ENCODE assay signal across 30 cellular contexts in genomic region chr12:60832300-60832699, GRCh38.
"Had no signal": no experiment of that assay in that cellular context is flagged by ENCODE, and none has a peak within 500 bp of the region (broad histone marks: within the 10 kb centered on the region; RNA-seq: fewer than 3 reads in every experiment).

No MANE protein-coding gene starts in this region.

- H3K27ac Mint-ChIP-seq: activated CD4-positive, alpha-beta T cell treated with anti-CD3 and anti-CD28 coated beads for 36 hours; activated CD4-positive, alpha-beta T cell treated with anti-CD3 and anti-CD28 coated beads, Interleukin-2, amount 10 ng/mL, durations not matched to agents 7 days and 5 days; activated CD8-positive, alpha-beta T cell treated with anti-CD3 and anti-CD28 coated beads, Interleukin-2, amount 10 ng/mL, durations not matched to agents 7 days and 5 days; activated naive CD4-positive, alpha-beta T cell treated with anti-CD3 and anti-CD28 coated beads, Interleukin-2, amount 50 U/mL, for 72 hours; activated T-cell treated with anti-CD3 and anti-CD28 coated beads, Interleukin-2, amount 50 U/mL, for 24 hours; activated T-helper 2 cell treated with anti-CD3 and anti-CD28 coated beads, Interferon-gamma antibody, Interleukin-2, Interleukin-4, amounts not matched to agents 10 μg/mL and 5 μg/mL and 100 μg/mL, durations not matched to agents 14 hours and 24 hours and 36 hours; brain; T-helper 1 cell treated with Interleukin-12 subunit alpha and Interleukin-12 subunit beta and Interleukin-4 antibody, amounts not matched to agents 30 μg/mL and 1 μg/mL, for 36 hours; T-helper 2 cell treated with Interferon-gamma antibody and Interleukin-4, amounts not matched to agents 5 μg/mL and 100 μg/mL, for 36 hours; WTC11 had no signal

- H3K27me3 Mint-ChIP-seq: activated CD4-positive, alpha-beta T cell treated with anti-CD3 and anti-CD28 coated beads for 36 hours; activated CD4-positive, alpha-beta T cell treated with anti-CD3 and anti-CD28 coated beads, Interleukin-2, amount 10 ng/mL, durations not matched to agents 7 days and 5 days; activated T-cell treated with anti-CD3 and anti-CD28 coated beads, Interleukin-2, amount 50 U/mL, for 24 hours; brain had no signal

- H3K9me3 Mint-ChIP-seq: brain had no signal

- H3K4me3 Mint-ChIP-seq: activated CD4-positive, alpha-beta T cell treated with anti-CD3 and anti-CD28 coated beads for 36 hours; activated CD4-positive, alpha-beta T cell treated with anti-CD3 and anti-CD28 coated beads, Interleukin-2, amount 10 ng/mL, durations not matched to agents 7 days and 5 days; activated CD8-positive, alpha-beta T cell treated with anti-CD3 and anti-CD28 coated beads, Interleukin-2, amount 10 ng/mL, durations not matched to agents 7 days and 5 days; activated T-cell treated with anti-CD3 and anti-CD28 coated beads, Interleukin-2, amount 50 U/mL, for 24 hours; brain; T-helper 1 cell treated with Interleukin-12 subunit alpha and Interleukin-12 subunit beta and Interleukin-4 antibody, amounts not matched to agents 30 μg/mL and 1 μg/mL, for 36 hours; T-helper 2 cell treated with Interferon-gamma antibody and Interleukin-4, amounts not matched to agents 5 μg/mL and 100 μg/mL, for 36 hours; WTC11 had no signal

- H3K9ac ChIP-seq: SK-N-SH had no signal

- H3K27me3 ChIP-seq: MG63, Peyer's patch, SJSA1 had no signal

- H3K36me3 ChIP-seq: MG63, Peyer's patch, SJSA1 had no signal

- H3K4me1 Mint-ChIP-seq: activated CD4-positive, alpha-beta T cell treated with anti-CD3 and anti-CD28 coated beads for 36 hours; activated CD4-positive, alpha-beta T cell treated with anti-CD3 and anti-CD28 coated beads, Interleukin-2, amount 10 ng/mL, durations not matched to agents 7 days and 5 days; brain had no signal

- H3K4me1 ChIP-seq: Peyer's patch, SJSA1 had no signal

- H3K9me3 ChIP-seq: MG63, SJSA1, SK-N-SH had no signal

- DNase-seq: activated CD4-positive, alpha-beta T cell treated with anti-CD3 and anti-CD28 coated beads for 36 hours; activated CD4-positive, alpha-beta T cell treated with anti-CD3 and anti-CD28 coated beads, Interleukin-2, amount 10 ng/mL, durations not matched to agents 7 days and 5 days; activated CD4-positive, alpha-beta T cell treated with anti-CD3 and anti-CD28 coated beads, Interleukin-2, amount 50 U/mL, for 48 hours; activated CD8-positive, alpha-beta T cell treated with anti-CD3 and anti-CD28 coated beads, Interleukin-2, amount 10 ng/mL, durations not matched to agents 7 days and 5 days; activated gamma-delta T cell; activated naive CD4-positive, alpha-beta T cell treated with Interleukin-2 at 50 U/mL for 16 hours; activated T-cell treated with anti-CD3 and anti-CD28 coated beads, Interleukin-2, amount 50 U/mL, for 24 hours; anterior cingulate cortex; central memory CD4-positive, alpha-beta T cell; MG63; NCI-H1048; NCI-H1105 treated with DMSO at 0.1 percent for 48 hours; NCI-H1436; NCI-H1694; NCI-H1930; NCI-H345; NK-92 treated with Interleukin-12 subunit alpha and Interleukin-12 subunit beta, amount 100 ng/mL, for 24 hours; PC-3; Peyer's patch; RPMI8226; SHP77 treated with DMSO at 0.1 percent for 48 hours; SK-N-SH had no signal

- ATAC-seq: activated CD4-positive, alpha-beta T cell treated with anti-CD3 and anti-CD28 coated beads for 36 hours; activated CD4-positive, CD25-positive, alpha-beta regulatory T cell treated with anti-CD3 and anti-CD28 coated beads, Interleukin-2, amount 50 U/mL, for 24 hours; activated CD8-positive, alpha-beta T cell treated with anti-CD3 and anti-CD28 coated beads, Interleukin-2, amount 10 ng/mL, durations not matched to agents 7 days and 5 days; activated naive CD4-positive, alpha-beta T cell treated with anti-CD3 and anti-CD28 coated beads, Interleukin-2, amount 50 U/mL, for 72 hours; PC-3; WTC11 had no signal

- H3K36me3 Mint-ChIP-seq: brain, WTC11 had no signal

- H3K4me3 ChIP-seq: MG63, Peyer's patch, SJSA1 had no signal
